1 cellular context compared by ENCODE assay signal in genomic region chr2:207723425-207723787, GRCh38. TPM values are rescaled to one million over a fixed set of nuclear protein-coding genes. Genes with fewer than 3 reads are reported as not detected.
"Had no signal": no experiment of that assay in that cellular context is flagged by ENCODE, and none has a peak within 500 bp of the region (broad histone marks: within the 10 kb centered on the region; RNA-seq: fewer than 3 reads in every experiment).

No MANE protein-coding gene starts in this region.

RNA-seq across cellular contexts. Expression of gene FZD5, which starts 46.3 kb away (rescaled TPM):
- polyA plus RNA-seq: naive thymus-derived CD4-positive, alpha-beta T cell had no signal
